ENCODE assay signal across 1 cellular context in genomic region chr21:42255038-42255601, GRCh38.
TF ChIP-seq lines count a peak whose summit lies in the region.

No MANE protein-coding gene starts in this region.

TF ChIP-seq in GM12878, 131 proteins besides CTCF, POLR2A, EP300 and RAD21 (continued from another document):
- TF ChIP-seq, protein P1, sequence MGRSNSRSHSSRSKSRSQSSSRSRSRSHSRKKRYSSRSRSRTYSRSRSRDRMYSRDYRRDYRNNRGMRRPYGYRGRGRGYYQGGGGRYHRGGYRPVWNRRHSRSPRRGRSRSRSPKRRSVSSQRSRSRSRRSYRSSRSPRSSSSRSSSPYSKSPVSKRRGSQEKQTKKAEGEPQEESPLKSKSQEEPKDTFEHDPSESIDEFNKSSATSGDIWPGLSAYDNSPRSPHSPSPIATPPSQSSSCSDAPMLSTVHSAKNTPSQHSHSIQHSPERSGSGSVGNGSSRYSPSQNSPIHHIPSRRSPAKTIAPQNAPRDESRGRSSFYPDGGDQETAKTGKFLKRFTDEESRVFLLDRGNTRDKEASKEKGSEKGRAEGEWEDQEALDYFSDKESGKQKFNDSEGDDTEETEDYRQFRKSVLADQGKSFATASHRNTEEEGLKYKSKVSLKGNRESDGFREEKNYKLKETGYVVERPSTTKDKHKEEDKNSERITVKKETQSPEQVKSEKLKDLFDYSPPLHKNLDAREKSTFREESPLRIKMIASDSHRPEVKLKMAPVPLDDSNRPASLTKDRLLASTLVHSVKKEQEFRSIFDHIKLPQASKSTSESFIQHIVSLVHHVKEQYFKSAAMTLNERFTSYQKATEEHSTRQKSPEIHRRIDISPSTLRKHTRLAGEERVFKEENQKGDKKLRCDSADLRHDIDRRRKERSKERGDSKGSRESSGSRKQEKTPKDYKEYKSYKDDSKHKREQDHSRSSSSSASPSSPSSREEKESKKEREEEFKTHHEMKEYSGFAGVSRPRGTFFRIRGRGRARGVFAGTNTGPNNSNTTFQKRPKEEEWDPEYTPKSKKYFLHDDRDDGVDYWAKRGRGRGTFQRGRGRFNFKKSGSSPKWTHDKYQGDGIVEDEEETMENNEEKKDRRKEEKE (IDR thresholded peaks at IDR 0.05) = no peak
- TF ChIP-seq RELA (IDR thresholded peaks at IDR 0.05; ENCODE audit: borderline replicate concordance, partially characterized antibody) (no peak), CEBPB (IDR thresholded peaks at IDR 0.05; ENCODE audit: borderline replicate concordance in 1 of 2, low read depth in 2 of 2, low read length in 2 of 2) (no peak)
